ENCODE assay signal across 10 cellular contexts in genomic region chr2:120293991-120294329, GRCh38. TPM values are rescaled to one million over a fixed set of nuclear protein-coding genes. Genes with fewer than 3 reads are reported as not detected.
DNase-seq lines count a peak whose midpoint lies in the region; ATAC-seq and TF ChIP-seq lines count a peak whose summit lies in the region.
"Had no signal": no experiment of that assay in that cellular context is flagged by ENCODE, and none has a peak within 500 bp of the region (broad histone marks: within the 10 kb centered on the region; RNA-seq: fewer than 3 reads in every experiment).

No MANE protein-coding gene starts in this region.

- no peak overlapping the region for H3K27ac Mint-ChIP-seq in activated naive CD4-positive, alpha-beta T cell treated with anti-CD3 and anti-CD28 coated beads for 36 hours

- H3K9me3 Mint-ChIP-seq in activated naive CD4-positive, alpha-beta T cell treated with anti-CD3 and anti-CD28 coated beads for 36 hours = no peaks in the 10 kb centered on the region

- intact Hi-C loops in left ventricle myocardium superior (cut with micrococcal nuclease) (no loop called here), posterior vena cava (cut with DNase I) (no loop called here)
- intact Hi-C loops in activated naive CD4-positive, alpha-beta T cell treated with anti-CD3 and anti-CD28 coated beads for 36 hours (cut with micrococcal nuclease) = no loop called here

- ATAC-seq in GM18505 (IDR thresholded peaks at IDR 0.05; ENCODE audit: unreplicated experiment) (peak; percentile 91), GM21390 (IDR thresholded peaks at IDR 0.05; ENCODE audit: unreplicated experiment) (peak; percentile 98), HG03280 (IDR thresholded peaks at IDR 0.05; ENCODE audit: unreplicated experiment) (peak; percentile 81), left ventricle myocardium superior (peak; percentile 92)

- no peak overlapping the region for H3K4me3 Mint-ChIP-seq in activated naive CD4-positive, alpha-beta T cell treated with anti-CD3 and anti-CD28 coated beads for 36 hours

- H3K36me3 Mint-ChIP-seq in activated naive CD4-positive, alpha-beta T cell treated with anti-CD3 and anti-CD28 coated beads for 36 hours (ENCODE audit: low read depth) = peaks cover 20% of the 10 kb centered on the region

- no peaks in the 10 kb centered on the region for H3K27me3 Mint-ChIP-seq in activated naive CD4-positive, alpha-beta T cell treated with anti-CD3 and anti-CD28 coated beads for 36 hours (ENCODE audit: low read depth)

- no peak for TF ChIP-seq POLR2A in GM18505 (IDR thresholded peaks at IDR 0.05; ENCODE audit: borderline replicate concordance, extremely low read depth, insufficient read depth, insufficient read length)

- peaks cover 4% of the 10 kb centered on the region for H3K4me1 Mint-ChIP-seq in activated naive CD4-positive, alpha-beta T cell treated with anti-CD3 and anti-CD28 coated beads for 36 hours (ENCODE audit: low read depth)

- CTCF ChIA-PET in activated naive CD4-positive, alpha-beta T cell treated with anti-CD3 and anti-CD28 coated beads for 36 hours (lab: Charles Lee) = interaction anchor here (1.3 kb wide), 1 partner anchor 18 kb away, joined by 3 read pairs; no protein-coding TSS in a partner anchor

- no peak for DNase-seq in left ventricle myocardium superior
- no peak for DNase-seq in posterior vena cava (ENCODE audit: low spot score)
- no peak for DNase-seq in DMS 273 (lab: John Stamatoyannopoulos, UW; ENCODE audit: unreplicated experiment)
- no peak for DNase-seq in activated naive CD4-positive, alpha-beta T cell treated with anti-CD3 and anti-CD28 coated beads for 36 hours
- DNase-seq in HuH-7.5 (ENCODE audit: low spot score) = no peak
- DNase-seq: mesenchymal stem cell, spleen had no signal

RNA-seq across cellular contexts. Expression of gene RALB, which starts 41.3 kb away (rescaled TPM):
- total RNA-seq in left ventricle myocardium superior (52.6 TPM), posterior vena cava (10 to 100 TPM; 42.5 to 55.0 TPM)
- 10 to 100 TPM; 16.4 to 19.3 TPM for total RNA-seq in activated naive CD4-positive, alpha-beta T cell treated with anti-CD3 and anti-CD28 coated beads for 36 hours

RNA-seq across cellular contexts. Expression of gene INHBB, which starts 52.0 kb away (rescaled TPM):
- total RNA-seq in left ventricle myocardium superior (2.8 TPM), posterior vena cava (1 to 10 TPM; 5.8 to 9.9 TPM)
- total RNA-seq in activated naive CD4-positive, alpha-beta T cell treated with anti-CD3 and anti-CD28 coated beads for 36 hours = not detected
